In the genomic region with DNA sequence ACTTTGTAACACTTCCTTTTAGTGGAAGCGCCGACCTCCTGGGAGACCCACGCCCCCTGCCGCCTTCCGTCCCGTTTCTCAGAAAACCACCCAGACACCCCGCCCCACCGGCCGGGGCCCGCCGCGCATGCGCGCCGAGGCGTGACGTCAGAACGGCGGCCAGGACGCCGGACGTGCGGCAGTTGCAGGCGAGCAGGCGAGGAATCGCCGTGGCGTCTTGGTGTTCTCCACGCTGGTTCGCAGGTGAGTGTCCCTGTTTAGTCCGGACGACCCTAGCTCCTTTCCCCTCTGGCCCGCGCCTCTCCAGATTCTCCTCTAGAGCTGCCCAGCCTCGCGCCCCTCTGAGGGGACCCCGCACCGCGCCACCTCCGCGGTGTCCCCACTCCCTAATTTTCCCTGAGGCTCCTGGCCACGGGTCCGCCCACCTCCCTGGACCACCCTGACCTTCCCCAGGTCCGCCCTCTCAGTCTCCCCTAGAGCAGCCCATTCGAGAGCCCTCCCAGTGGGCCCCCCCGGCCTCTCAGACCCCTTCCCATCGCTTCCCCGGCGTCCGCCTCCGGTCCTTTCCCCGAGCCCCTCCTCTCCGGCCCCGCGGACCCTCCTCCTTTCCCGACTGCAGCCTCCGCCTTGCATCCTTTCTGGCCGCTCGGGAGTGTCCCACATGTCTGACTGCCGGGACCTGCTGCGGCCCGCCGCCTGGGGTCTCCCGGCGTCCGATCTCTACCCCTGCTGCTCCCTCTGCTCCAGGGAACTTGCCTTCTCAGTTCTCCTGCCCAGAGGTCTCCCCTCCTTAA, we compare ENCODE assay signal across 1 cellular context.
A peak's percentile ranks its signal among the peaks of the same experiment; 100 is the strongest.
TF ChIP-seq lines count a peak whose summit lies in the region.

A gene with protein sequence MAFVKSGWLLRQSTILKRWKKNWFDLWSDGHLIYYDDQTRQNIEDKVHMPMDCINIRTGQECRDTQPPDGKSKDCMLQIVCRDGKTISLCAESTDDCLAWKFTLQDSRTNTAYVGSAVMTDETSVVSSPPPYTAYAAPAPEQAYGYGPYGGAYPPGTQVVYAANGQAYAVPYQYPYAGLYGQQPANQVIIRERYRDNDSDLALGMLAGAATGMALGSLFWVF (plus strand): TSS at position 181 of the 794 bp plus-strand sequence. CDS start 15,606 bp downstream, outside the sequence.

TF ChIP-seq in HepG2, 621 proteins besides CTCF, POLR2A, EP300 and RAD21 (continued from another document and continues in another):
- TF ChIP-seq KLF6 (CRISPR knock-in tag; IDR thresholded peaks at IDR 0.05) (peak; percentile 51; the same call in 1 of the 2 replicates), ZFP37 (CRISPR knock-in tag; IDR thresholded peaks at IDR 0.05; ENCODE audit: borderline replicate concordance) (no peak), RELA (CRISPR knock-in tag; IDR thresholded peaks at IDR 0.05) (no peak), SP2 (CRISPR knock-in tag; IDR thresholded peaks at IDR 0.05) (peak; percentile 35; the same call in 1 of the 2 replicates), SALL1 (CRISPR knock-in tag; IDR thresholded peaks at IDR 0.05) (peak; percentile 70), SRSF4 (IDR thresholded peaks at IDR 0.05; ENCODE audit: low read depth, low read length, poor library complexity, severe bottlenecking) (no peak), ZNF101 (CRISPR knock-in tag; IDR thresholded peaks at IDR 0.05; ENCODE audit: borderline replicate concordance, low read depth) (0 out of 2 replicates have a peak, but pooled peaks have one; percentile 47), FOXK2 (IDR thresholded peaks at IDR 0.05) (no peak), ZNF510 (CRISPR knock-in tag; IDR thresholded peaks at IDR 0.05; ENCODE audit: low read depth) (no peak), ZNF138 (CRISPR knock-in tag; IDR thresholded peaks at IDR 0.05; ENCODE audit: low read depth) (0 out of 2 replicates have a peak, but pooled peaks have one; percentile 68), ZNF703 (CRISPR knock-in tag; IDR thresholded peaks at IDR 0.05; ENCODE audit: borderline replicate concordance) (no peak), MAF1 (CRISPR knock-in tag; IDR thresholded peaks at IDR 0.05; ENCODE audit: borderline replicate concordance) (no peak), FOSL2 (CRISPR knock-in tag; IDR thresholded peaks at IDR 0.05) (peak; percentile 59; the same call in 1 of the 2 replicates), MED1 (CRISPR knock-in tag; IDR thresholded peaks at IDR 0.05) (no peak; the same call in 1 of the 2 replicates), NCOA1 (CRISPR knock-in tag; IDR thresholded peaks at IDR 0.05) (no peak), ZNF749 (CRISPR knock-in tag; IDR thresholded peaks at IDR 0.05; ENCODE audit: borderline replicate concordance) (no peak)
- TF ChIP-seq, protein P1, sequence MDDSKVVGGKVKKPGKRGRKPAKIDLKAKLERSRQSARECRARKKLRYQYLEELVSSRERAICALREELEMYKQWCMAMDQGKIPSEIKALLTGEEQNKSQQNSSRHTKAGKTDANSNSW (CRISPR knock-in tag; IDR thresholded peaks at IDR 0.05; ENCODE audit: borderline replicate concordance): no peak
- TF ChIP-seq, protein P2, sequence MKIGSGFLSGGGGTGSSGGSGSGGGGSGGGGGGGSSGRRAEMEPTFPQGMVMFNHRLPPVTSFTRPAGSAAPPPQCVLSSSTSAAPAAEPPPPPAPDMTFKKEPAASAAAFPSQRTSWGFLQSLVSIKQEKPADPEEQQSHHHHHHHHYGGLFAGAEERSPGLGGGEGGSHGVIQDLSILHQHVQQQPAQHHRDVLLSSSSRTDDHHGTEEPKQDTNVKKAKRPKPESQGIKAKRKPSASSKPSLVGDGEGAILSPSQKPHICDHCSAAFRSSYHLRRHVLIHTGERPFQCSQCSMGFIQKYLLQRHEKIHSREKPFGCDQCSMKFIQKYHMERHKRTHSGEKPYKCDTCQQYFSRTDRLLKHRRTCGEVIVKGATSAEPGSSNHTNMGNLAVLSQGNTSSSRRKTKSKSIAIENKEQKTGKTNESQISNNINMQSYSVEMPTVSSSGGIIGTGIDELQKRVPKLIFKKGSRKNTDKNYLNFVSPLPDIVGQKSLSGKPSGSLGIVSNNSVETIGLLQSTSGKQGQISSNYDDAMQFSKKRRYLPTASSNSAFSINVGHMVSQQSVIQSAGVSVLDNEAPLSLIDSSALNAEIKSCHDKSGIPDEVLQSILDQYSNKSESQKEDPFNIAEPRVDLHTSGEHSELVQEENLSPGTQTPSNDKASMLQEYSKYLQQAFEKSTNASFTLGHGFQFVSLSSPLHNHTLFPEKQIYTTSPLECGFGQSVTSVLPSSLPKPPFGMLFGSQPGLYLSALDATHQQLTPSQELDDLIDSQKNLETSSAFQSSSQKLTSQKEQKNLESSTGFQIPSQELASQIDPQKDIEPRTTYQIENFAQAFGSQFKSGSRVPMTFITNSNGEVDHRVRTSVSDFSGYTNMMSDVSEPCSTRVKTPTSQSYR (CRISPR knock-in tag; IDR thresholded peaks at IDR 0.05; ENCODE audit: borderline replicate concordance): no peak
- TF ChIP-seq, protein P3, sequence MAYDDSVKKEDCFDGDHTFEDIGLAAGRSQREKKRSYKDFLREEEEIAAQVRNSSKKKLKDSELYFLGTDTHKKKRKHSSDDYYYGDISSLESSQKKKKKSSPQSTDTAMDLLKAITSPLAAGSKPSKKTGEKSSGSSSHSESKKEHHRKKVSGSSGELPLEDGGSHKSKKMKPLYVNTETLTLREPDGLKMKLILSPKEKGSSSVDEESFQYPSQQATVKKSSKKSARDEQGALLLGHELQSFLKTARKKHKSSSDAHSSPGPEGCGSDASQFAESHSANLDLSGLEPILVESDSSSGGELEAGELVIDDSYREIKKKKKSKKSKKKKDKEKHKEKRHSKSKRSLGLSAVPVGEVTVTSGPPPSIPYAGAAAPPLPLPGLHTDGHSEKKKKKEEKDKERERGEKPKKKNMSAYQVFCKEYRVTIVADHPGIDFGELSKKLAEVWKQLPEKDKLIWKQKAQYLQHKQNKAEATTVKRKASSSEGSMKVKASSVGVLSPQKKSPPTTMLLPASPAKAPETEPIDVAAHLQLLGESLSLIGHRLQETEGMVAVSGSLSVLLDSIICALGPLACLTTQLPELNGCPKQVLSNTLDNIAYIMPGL (CRISPR knock-in tag; IDR thresholded peaks at IDR 0.05; ENCODE audit: borderline replicate concordance in 1 of 2, low read depth in 1 of 2): peak in 1 of 2 experiments; percentile 29; a peak in 2 of 4 replicates
- TF ChIP-seq, protein P4, sequence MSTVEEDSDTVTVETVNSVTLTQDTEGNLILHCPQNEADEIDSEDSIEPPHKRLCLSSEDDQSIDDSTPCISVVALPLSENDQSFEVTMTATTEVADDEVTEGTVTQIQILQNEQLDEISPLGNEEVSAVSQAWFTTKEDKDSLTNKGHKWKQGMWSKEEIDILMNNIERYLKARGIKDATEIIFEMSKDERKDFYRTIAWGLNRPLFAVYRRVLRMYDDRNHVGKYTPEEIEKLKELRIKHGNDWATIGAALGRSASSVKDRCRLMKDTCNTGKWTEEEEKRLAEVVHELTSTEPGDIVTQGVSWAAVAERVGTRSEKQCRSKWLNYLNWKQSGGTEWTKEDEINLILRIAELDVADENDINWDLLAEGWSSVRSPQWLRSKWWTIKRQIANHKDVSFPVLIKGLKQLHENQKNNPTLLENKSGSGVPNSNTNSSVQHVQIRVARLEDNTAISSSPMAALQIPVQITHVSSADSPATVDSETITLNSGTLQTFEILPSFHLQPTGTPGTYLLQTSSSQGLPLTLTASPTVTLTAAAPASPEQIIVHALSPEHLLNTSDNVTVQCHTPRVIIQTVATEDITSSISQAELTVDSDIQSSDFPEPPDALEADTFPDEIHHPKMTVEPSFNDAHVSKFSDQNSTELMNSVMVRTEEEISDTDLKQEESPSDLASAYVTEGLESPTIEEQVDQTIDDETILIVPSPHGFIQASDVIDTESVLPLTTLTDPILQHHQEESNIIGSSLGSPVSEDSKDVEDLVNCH (CRISPR knock-in tag; IDR thresholded peaks at IDR 0.05): 0 out of 2 replicates have a peak, but pooled peaks have one; percentile 55
- TF ChIP-seq, protein P5, sequence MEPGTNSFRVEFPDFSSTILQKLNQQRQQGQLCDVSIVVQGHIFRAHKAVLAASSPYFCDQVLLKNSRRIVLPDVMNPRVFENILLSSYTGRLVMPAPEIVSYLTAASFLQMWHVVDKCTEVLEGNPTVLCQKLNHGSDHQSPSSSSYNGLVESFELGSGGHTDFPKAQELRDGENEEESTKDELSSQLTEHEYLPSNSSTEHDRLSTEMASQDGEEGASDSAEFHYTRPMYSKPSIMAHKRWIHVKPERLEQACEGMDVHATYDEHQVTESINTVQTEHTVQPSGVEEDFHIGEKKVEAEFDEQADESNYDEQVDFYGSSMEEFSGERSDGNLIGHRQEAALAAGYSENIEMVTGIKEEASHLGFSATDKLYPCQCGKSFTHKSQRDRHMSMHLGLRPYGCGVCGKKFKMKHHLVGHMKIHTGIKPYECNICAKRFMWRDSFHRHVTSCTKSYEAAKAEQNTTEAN (CRISPR knock-in tag; conservative IDR thresholded peaks at IDR 0.05): no peak
- TF ChIP-seq, protein P6, sequence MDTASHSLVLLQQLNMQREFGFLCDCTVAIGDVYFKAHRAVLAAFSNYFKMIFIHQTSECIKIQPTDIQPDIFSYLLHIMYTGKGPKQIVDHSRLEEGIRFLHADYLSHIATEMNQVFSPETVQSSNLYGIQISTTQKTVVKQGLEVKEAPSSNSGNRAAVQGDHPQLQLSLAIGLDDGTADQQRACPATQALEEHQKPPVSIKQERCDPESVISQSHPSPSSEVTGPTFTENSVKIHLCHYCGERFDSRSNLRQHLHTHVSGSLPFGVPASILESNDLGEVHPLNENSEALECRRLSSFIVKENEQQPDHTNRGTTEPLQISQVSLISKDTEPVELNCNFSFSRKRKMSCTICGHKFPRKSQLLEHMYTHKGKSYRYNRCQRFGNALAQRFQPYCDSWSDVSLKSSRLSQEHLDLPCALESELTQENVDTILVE (CRISPR knock-in tag; IDR thresholded peaks at IDR 0.05): peak; percentile 72
- TF ChIP-seq, protein P7, sequence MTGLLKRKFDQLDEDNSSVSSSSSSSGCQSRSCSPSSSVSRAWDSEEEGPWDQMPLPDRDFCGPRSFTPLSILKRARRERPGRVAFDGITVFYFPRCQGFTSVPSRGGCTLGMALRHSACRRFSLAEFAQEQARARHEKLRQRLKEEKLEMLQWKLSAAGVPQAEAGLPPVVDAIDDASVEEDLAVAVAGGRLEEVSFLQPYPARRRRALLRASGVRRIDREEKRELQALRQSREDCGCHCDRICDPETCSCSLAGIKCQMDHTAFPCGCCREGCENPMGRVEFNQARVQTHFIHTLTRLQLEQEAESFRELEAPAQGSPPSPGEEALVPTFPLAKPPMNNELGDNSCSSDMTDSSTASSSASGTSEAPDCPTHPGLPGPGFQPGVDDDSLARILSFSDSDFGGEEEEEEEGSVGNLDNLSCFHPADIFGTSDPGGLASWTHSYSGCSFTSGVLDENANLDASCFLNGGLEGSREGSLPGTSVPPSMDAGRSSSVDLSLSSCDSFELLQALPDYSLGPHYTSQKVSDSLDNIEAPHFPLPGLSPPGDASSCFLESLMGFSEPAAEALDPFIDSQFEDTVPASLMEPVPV (CRISPR knock-in tag; IDR thresholded peaks at IDR 0.05): no peak
- TF ChIP-seq, protein P8, sequence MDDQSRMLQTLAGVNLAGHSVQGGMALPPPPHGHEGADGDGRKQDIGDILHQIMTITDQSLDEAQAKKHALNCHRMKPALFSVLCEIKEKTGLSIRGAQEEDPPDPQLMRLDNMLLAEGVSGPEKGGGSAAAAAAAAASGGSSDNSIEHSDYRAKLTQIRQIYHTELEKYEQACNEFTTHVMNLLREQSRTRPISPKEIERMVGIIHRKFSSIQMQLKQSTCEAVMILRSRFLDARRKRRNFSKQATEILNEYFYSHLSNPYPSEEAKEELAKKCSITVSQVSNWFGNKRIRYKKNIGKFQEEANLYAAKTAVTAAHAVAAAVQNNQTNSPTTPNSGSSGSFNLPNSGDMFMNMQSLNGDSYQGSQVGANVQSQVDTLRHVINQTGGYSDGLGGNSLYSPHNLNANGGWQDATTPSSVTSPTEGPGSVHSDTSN (CRISPR knock-in tag; IDR thresholded peaks at IDR 0.05; ENCODE audit: borderline replicate concordance): no peak
- TF ChIP-seq, protein P9, sequence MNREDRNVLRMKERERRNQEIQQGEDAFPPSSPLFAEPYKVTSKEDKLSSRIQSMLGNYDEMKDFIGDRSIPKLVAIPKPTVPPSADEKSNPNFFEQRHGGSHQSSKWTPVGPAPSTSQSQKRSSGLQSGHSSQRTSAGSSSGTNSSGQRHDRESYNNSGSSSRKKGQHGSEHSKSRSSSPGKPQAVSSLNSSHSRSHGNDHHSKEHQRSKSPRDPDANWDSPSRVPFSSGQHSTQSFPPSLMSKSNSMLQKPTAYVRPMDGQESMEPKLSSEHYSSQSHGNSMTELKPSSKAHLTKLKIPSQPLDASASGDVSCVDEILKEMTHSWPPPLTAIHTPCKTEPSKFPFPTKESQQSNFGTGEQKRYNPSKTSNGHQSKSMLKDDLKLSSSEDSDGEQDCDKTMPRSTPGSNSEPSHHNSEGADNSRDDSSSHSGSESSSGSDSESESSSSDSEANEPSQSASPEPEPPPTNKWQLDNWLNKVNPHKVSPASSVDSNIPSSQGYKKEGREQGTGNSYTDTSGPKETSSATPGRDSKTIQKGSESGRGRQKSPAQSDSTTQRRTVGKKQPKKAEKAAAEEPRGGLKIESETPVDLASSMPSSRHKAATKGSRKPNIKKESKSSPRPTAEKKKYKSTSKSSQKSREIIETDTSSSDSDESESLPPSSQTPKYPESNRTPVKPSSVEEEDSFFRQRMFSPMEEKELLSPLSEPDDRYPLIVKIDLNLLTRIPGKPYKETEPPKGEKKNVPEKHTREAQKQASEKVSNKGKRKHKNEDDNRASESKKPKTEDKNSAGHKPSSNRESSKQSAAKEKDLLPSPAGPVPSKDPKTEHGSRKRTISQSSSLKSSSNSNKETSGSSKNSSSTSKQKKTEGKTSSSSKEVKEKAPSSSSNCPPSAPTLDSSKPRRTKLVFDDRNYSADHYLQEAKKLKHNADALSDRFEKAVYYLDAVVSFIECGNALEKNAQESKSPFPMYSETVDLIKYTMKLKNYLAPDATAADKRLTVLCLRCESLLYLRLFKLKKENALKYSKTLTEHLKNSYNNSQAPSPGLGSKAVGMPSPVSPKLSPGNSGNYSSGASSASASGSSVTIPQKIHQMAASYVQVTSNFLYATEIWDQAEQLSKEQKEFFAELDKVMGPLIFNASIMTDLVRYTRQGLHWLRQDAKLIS (CRISPR knock-in tag; IDR thresholded peaks at IDR 0.05): 0 out of 2 replicates have a peak, but pooled peaks have one; percentile 50
- TF ChIP-seq, protein P10, sequence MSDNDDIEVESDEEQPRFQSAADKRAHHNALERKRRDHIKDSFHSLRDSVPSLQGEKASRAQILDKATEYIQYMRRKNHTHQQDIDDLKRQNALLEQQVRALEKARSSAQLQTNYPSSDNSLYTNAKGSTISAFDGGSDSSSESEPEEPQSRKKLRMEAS (IDR thresholded peaks at IDR 0.05): peak; percentile 70
- TF ChIP-seq, protein P11, sequence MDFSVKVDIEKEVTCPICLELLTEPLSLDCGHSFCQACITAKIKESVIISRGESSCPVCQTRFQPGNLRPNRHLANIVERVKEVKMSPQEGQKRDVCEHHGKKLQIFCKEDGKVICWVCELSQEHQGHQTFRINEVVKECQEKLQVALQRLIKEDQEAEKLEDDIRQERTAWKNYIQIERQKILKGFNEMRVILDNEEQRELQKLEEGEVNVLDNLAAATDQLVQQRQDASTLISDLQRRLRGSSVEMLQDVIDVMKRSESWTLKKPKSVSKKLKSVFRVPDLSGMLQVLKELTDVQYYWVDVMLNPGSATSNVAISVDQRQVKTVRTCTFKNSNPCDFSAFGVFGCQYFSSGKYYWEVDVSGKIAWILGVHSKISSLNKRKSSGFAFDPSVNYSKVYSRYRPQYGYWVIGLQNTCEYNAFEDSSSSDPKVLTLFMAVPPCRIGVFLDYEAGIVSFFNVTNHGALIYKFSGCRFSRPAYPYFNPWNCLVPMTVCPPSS (IDR thresholded peaks at IDR 0.05): no peak
- TF ChIP-seq, protein P12, sequence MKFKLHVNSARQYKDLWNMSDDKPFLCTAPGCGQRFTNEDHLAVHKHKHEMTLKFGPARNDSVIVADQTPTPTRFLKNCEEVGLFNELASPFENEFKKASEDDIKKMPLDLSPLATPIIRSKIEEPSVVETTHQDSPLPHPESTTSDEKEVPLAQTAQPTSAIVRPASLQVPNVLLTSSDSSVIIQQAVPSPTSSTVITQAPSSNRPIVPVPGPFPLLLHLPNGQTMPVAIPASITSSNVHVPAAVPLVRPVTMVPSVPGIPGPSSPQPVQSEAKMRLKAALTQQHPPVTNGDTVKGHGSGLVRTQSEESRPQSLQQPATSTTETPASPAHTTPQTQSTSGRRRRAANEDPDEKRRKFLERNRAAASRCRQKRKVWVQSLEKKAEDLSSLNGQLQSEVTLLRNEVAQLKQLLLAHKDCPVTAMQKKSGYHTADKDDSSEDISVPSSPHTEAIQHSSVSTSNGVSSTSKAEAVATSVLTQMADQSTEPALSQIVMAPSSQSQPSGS (CRISPR knock-in tag; IDR thresholded peaks at IDR 0.05): peak; percentile 77
